In the genomic region with DNA sequence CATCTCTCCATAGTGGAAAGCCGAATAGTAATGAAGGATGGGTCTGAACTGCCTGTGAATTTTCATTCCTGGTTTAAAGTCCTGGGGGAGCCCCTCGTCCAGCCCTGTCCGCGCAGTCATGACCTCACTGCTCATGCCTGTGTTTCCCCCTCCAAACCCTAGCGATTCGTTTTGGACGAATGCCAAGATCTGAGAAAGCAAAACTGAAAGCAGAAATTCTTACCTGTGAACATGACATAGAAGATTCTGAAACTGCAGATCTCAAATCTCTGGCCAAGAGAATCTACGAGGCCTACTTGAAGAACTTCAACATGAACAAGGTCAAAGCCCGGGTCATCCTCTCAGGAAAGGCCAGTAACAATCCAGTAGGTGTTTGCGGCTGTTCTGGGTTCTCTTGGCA, we compare ENCODE assay signal across 20 cellular contexts. TPM values are rescaled to one million over a fixed set of nuclear protein-coding genes. Genes with fewer than 3 reads are reported as not detected.
DNase-seq lines count a peak whose midpoint lies in the region; TF ChIP-seq lines count a peak whose summit lies in the region.
"Had no signal": no experiment of that assay in that cellular context is flagged by ENCODE, and none has a peak within 500 bp of the region (broad histone marks: within the 10 kb centered on the region; RNA-seq: fewer than 3 reads in every experiment).

No MANE protein-coding gene starts in this region.

- H3K79me2 ChIP-seq in MM.1S (ENCODE audit: low read length) (no peaks in the 10 kb centered on the region), OCI-LY3 (ENCODE audit: low read length) (no peaks in the 10 kb centered on the region), smooth muscle cell (ENCODE audit: low read depth) (no peaks in the 10 kb centered on the region)

- H3K4me2 ChIP-seq in MM.1S (ENCODE audit: low read depth, low read length) (peak overlapping the region; percentile 69), OCI-LY3 (ENCODE audit: low read length) (peak overlapping the region; percentile 65), smooth muscle cell (no peak overlapping the region)

- H3K36me3 ChIP-seq in MM.1S (replicated peaks; ENCODE audit: insufficient read depth, low read length) (no peaks in the 10 kb centered on the region), OCI-LY3 (replicated peaks; ENCODE audit: low read depth, low read length) (peaks cover 34% of the 10 kb centered on the region), smooth muscle cell (ENCODE audit: low read depth) (peaks cover 4% of the 10 kb centered on the region)
- H3K36me3 ChIP-seq: brain microvascular endothelial cell had no signal

- H3K9me2 ChIP-seq in MM.1S (replicated peaks; ENCODE audit: insufficient read depth, low read length): no peaks in the 10 kb centered on the region

- WGBS in smooth muscle cell (ENCODE audit: low lambda C conversion rate): 97% methylated on average over 10 of the region's 10 CpGs

- peak overlapping the region; percentile 90 for H3K27ac ChIP-seq in MM.1S (ENCODE audit: low read length)
- H3K27ac ChIP-seq in OCI-LY3 (ENCODE audit: low read length): peak overlapping the region; percentile 83
- no peak overlapping the region for H3K27ac ChIP-seq in smooth muscle cell (ENCODE audit: low read depth)
- H3K27ac ChIP-seq in dorsolateral prefrontal cortex: no peak overlapping the region
- H3K27ac ChIP-seq: brain microvascular endothelial cell, right atrium auricular region had no signal

- peak overlapping the region; percentile 43 for H3K4me3 ChIP-seq in MM.1S (ENCODE audit: low read length)
- peak overlapping the region; percentile 17; the same call in 1 of the 2 replicates for H3K4me3 ChIP-seq in OCI-LY3 (ENCODE audit: low read length)
- H3K4me3 ChIP-seq in smooth muscle cell: no peak overlapping the region
- H3K4me3 ChIP-seq in dorsolateral prefrontal cortex: no peak overlapping the region
- H3K4me3 ChIP-seq: right atrium auricular region had no signal

- CTCF ChIA-PET in activated naive CD4-positive, alpha-beta T cell treated with anti-CD3 and anti-CD28 coated beads for 36 hours (lab: Charles Lee): interaction anchor here (0.6 kb wide), 1 partner anchor 9 kb away, joined by 3 read pairs; no protein-coding TSS in a partner anchor

- peak overlapping the region; percentile 38 for H3K9ac ChIP-seq in MM.1S (ENCODE audit: low read length)
- no peak overlapping the region for H3K9ac ChIP-seq in OCI-LY3 (ENCODE audit: low read length)
- H3K9ac ChIP-seq in smooth muscle cell (ENCODE audit: low read depth): no peak overlapping the region

- no peaks in the 10 kb centered on the region for H4K20me1 ChIP-seq in MM.1S (ENCODE audit: insufficient read depth, low read length)
- H4K20me1 ChIP-seq in OCI-LY3 (ENCODE audit: insufficient read depth, low read length): no peaks in the 10 kb centered on the region
- H4K20me1 ChIP-seq in smooth muscle cell (ENCODE audit: low read depth): no peaks in the 10 kb centered on the region

- peak; percentile 29 for DNase-seq in activated naive CD4-positive, alpha-beta T cell treated with anti-CD3 and anti-CD28 coated beads for 36 hours
- DNase-seq in activated naive CD4-positive, alpha-beta T cell treated with anti-CD3 and anti-CD28 coated beads, Interleukin-2, amount 50 U/mL, for 16 hours: no peak
- DNase-seq in MM.1S (peak; percentile 93), kidney tubule cell (ENCODE audit: low spot score) (peak; percentile 25), smooth muscle cell (lab: John Stamatoyannopoulos, UW; ENCODE audit: unreplicated experiment) (no peak), dorsolateral prefrontal cortex (no peak)
- DNase-seq: activated T-cell treated with anti-CD3 and anti-CD28 coated beads, Interleukin-2, amount 50 U/mL, for 1 hour; brain microvascular endothelial cell; CD8-positive, alpha-beta memory T cell; DMS79 treated with DMSO at 0.1 percent for 48 hours; endodermal cell; natural killer cell; NCI-H2171 treated with DMSO at 0.1 percent for 48 hours; substantia nigra had no signal

- H3F3A ChIP-seq in MM.1S (ENCODE audit: insufficient read depth, low read length) (peaks cover 12% of the 10 kb centered on the region), smooth muscle cell (ENCODE audit: low read depth) (no peaks in the 10 kb centered on the region)

- H3K27me3 ChIP-seq in MM.1S (replicated peaks; ENCODE audit: insufficient read depth, low read length) (no peaks in the 10 kb centered on the region), OCI-LY3 (ENCODE audit: low read depth, low read length) (no peaks in the 10 kb centered on the region), smooth muscle cell (ENCODE audit: low read depth) (no peaks in the 10 kb centered on the region), dorsolateral prefrontal cortex (no peaks in the 10 kb centered on the region)
- H3K27me3 ChIP-seq: brain microvascular endothelial cell, right atrium auricular region had no signal

- H2AFZ ChIP-seq in MM.1S (ENCODE audit: low read length) (peak overlapping the region; percentile 76), OCI-LY3 (ENCODE audit: low read depth, low read length) (no peak overlapping the region), smooth muscle cell (ENCODE audit: low read depth) (no peak overlapping the region)

- H3K27me3 Mint-ChIP-seq in activated naive CD4-positive, alpha-beta T cell treated with anti-CD3 and anti-CD28 coated beads for 36 hours (ENCODE audit: low read depth): no peaks in the 10 kb centered on the region
- H3K27me3 Mint-ChIP-seq: CD8-positive, alpha-beta memory T cell had no signal

- H3K4me3 Mint-ChIP-seq in activated naive CD4-positive, alpha-beta T cell treated with anti-CD3 and anti-CD28 coated beads for 36 hours: no peak overlapping the region
- H3K4me3 Mint-ChIP-seq: endodermal cell, natural killer cell had no signal

- H3K36me3 Mint-ChIP-seq in activated naive CD4-positive, alpha-beta T cell treated with anti-CD3 and anti-CD28 coated beads for 36 hours (ENCODE audit: low read depth): peaks cover 11% of the 10 kb centered on the region
- H3K36me3 Mint-ChIP-seq: natural killer cell had no signal

- H3K4me1 ChIP-seq in MM.1S (ENCODE audit: low read length) (peaks cover 13% of the 10 kb centered on the region), OCI-LY3 (ENCODE audit: low read length) (peaks cover 25% of the 10 kb centered on the region), smooth muscle cell (ENCODE audit: low read depth) (no peaks in the 10 kb centered on the region)
- H3K4me1 ChIP-seq: right atrium auricular region had no signal

- intact Hi-C loops in activated naive CD4-positive, alpha-beta T cell treated with anti-CD3 and anti-CD28 coated beads for 36 hours (cut with micrococcal nuclease): no loop called here
- intact Hi-C loops in dorsolateral prefrontal cortex (cut with DNase I): no loop called here

- no peak overlapping the region for H3K27ac Mint-ChIP-seq in activated naive CD4-positive, alpha-beta T cell treated with anti-CD3 and anti-CD28 coated beads for 36 hours
- H3K27ac Mint-ChIP-seq: endodermal cell, natural killer cell had no signal

- H3K4me1 Mint-ChIP-seq in activated naive CD4-positive, alpha-beta T cell treated with anti-CD3 and anti-CD28 coated beads for 36 hours (ENCODE audit: low read depth): peaks cover 12% of the 10 kb centered on the region
- H3K4me1 Mint-ChIP-seq: endodermal cell had no signal

- no peaks in the 10 kb centered on the region for H3K9me3 Mint-ChIP-seq in activated naive CD4-positive, alpha-beta T cell treated with anti-CD3 and anti-CD28 coated beads for 36 hours
- H3K9me3 Mint-ChIP-seq: CD8-positive, alpha-beta memory T cell; endodermal cell; natural killer cell had no signal

- H3K9me3 ChIP-seq in MM.1S (replicated peaks; ENCODE audit: insufficient read depth, low read length) (no peaks in the 10 kb centered on the region), OCI-LY3 (ENCODE audit: insufficient read depth, low read length) (no peaks in the 10 kb centered on the region), smooth muscle cell (replicated peaks; ENCODE audit: low read depth) (no peaks in the 10 kb centered on the region)
- H3K9me3 ChIP-seq: right atrium auricular region had no signal

- no peak for TF ChIP-seq CTCF in MM.1S (IDR thresholded peaks at IDR 0.05; ENCODE audit: low read length)
- TF ChIP-seq CTCF in OCI-LY3 (IDR thresholded peaks at IDR 0.05; ENCODE audit: low read depth, low read length): no peak
- TF ChIP-seq CTCF in smooth muscle cell (IDR thresholded peaks at IDR 0.05; ENCODE audit: borderline replicate concordance, insufficient read depth, poor library complexity, severe bottlenecking): no peak
- TF ChIP-seq CTCF in dorsolateral prefrontal cortex (IDR thresholded peaks at IDR 0.05 in 54 of 56, conservative IDR thresholded peaks at IDR 0.05 in 2 of 56; ENCODE audit: low read depth in 1 of 56, partially characterized antibody in 56 of 56): no peak

RNA-seq across cellular contexts. Expression of gene CDPF1, which starts 30.4 kb away (rescaled TPM):
- total RNA-seq in activated naive CD4-positive, alpha-beta T cell treated with anti-CD3 and anti-CD28 coated beads for 36 hours: 1 to 10 TPM; 6.9 to 8.0 TPM
- total RNA-seq in smooth muscle cell (8.3 and 9.6 TPM in 2 replicates), dorsolateral prefrontal cortex (10 to 100 TPM in 18 of 120 experiments, 1 to 10 TPM in 102; 3.3 to 15.3 (median 7.3) TPM)
- polyA plus RNA-seq in smooth muscle cell: 9.4 and 11.6 TPM in 2 replicates

RNA-seq across cellular contexts. Expression of gene PKDREJ, which starts 43.5 kb away (rescaled TPM):
- not detected for total RNA-seq in activated naive CD4-positive, alpha-beta T cell treated with anti-CD3 and anti-CD28 coated beads for 36 hours
- total RNA-seq in smooth muscle cell (under 0.01 TPM in 1 of 2 replicates, not detected in the other), dorsolateral prefrontal cortex (under 1 TPM in 71 of 120 experiments, not detected in 49; 0.04 to 0.38 (median 0.10) TPM)
- 0.05 and 0.07 TPM in 2 replicates for polyA plus RNA-seq in smooth muscle cell
- total RNA-seq: CD8-positive, alpha-beta memory T cell; glomerular endothelial cell; kidney epithelial cell; mesenteric fat pad; osteocyte had no signal

RNA-seq across cellular contexts. Expression of gene TTC38, which starts 48.2 kb away (rescaled TPM):
- total RNA-seq in activated naive CD4-positive, alpha-beta T cell treated with anti-CD3 and anti-CD28 coated beads for 36 hours: 1 to 10 TPM; 6.1 to 7.2 TPM
- 24.4 and 35.6 TPM in 2 replicates for total RNA-seq in smooth muscle cell
- 14.2 and 19.6 TPM in 2 replicates for polyA plus RNA-seq in smooth muscle cell
- total RNA-seq in dorsolateral prefrontal cortex: 10 to 100 TPM in 105 of 120 experiments, 1 to 10 TPM in 15; 5.5 to 42.2 (median 14.9) TPM

Comparison
In these comparisons a context has a peak if more than half of its experiments do, and no peak if none do; other contexts are left out.
1. DNase-seq: peak in activated naive CD4-positive, alpha-beta T cell treated with anti-CD3 and anti-CD28 coated beads for 36 hours (single experiment), MM.1S (single experiment) and kidney tubule cell (single experiment); none in activated naive CD4-positive, alpha-beta T cell treated with anti-CD3 and anti-CD28 coated beads, Interleukin-2, amount 50 U/mL, for 16 hours (single experiment), smooth muscle cell (single experiment) and dorsolateral prefrontal cortex (0 of 10).
2. H3K27ac ChIP-seq: peak in MM.1S (single experiment) and OCI-LY3 (single experiment); none in smooth muscle cell (single experiment) and dorsolateral prefrontal cortex (0 of 59).
3. H3K4me3 ChIP-seq: peak in MM.1S (single experiment) and OCI-LY3 (single experiment); none in smooth muscle cell (single experiment) and dorsolateral prefrontal cortex (0 of 59).